In the genomic region with DNA sequence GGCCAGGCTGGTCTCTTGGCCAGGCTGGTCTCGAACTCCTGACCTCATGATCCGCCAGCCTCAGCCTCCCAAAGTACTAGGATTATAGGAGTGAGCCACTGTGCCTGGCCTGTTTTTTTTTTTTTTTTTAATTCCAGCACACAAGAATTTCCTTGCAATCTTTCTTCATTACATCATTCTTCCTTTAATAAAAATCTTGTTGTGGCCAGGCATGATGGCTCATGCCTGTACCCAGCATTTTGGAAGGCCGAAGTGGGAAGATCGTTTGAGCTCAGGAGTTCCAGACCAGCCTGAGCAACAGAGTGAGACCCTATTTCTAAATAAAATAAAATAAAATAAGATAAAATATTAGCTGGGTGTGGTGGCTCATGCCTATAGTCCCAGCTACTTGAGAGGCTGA, we compare ENCODE assay signal across 21 cellular contexts.
"Had no signal": no experiment of that assay in that cellular context is flagged by ENCODE, and none has a peak within 500 bp of the region (broad histone marks: within the 10 kb centered on the region; RNA-seq: fewer than 3 reads in every experiment).

No MANE protein-coding gene starts in this region.

- H3K4me1 ChIP-seq: ascending aorta, heart right ventricle, lower lobe of right lung, spleen, testis had no signal

- H3K27me3 ChIP-seq: ascending aorta, heart right ventricle, spleen, testis had no signal

- H3K27ac ChIP-seq: ascending aorta, heart right ventricle, lower lobe of right lung, spleen, testis had no signal

- H3K4me3 ChIP-seq: ascending aorta, heart right ventricle, lower lobe of right lung, mucosa of descending colon, spleen, testis had no signal

- H3K9me3 ChIP-seq: ascending aorta, heart right ventricle, lower lobe of right lung, mucosa of descending colon, spleen, testis had no signal

- DNase-seq: activated B cell treated with CpG ODN at 0.5 μM for 24 hours; activated CD4-positive, alpha-beta T cell treated with anti-CD3 and anti-CD28 coated beads for 36 hours; activated CD4-positive, alpha-beta T cell treated with anti-CD3 and anti-CD28 coated beads, Interleukin-2, amount 50 U/mL, for 4 hours; activated CD8-positive, alpha-beta memory T cell treated with anti-CD3 and anti-CD28 coated beads for 24 hours; activated CD8-positive, alpha-beta memory T cell treated with anti-CD3 and anti-CD28 coated beads, Interleukin-2, amount 50 U/mL, for 4 hours; activated naive CD4-positive, alpha-beta T cell treated with anti-CD3 and anti-CD28 coated beads, Interleukin-2, amount 10 ng/mL, durations not matched to agents 7 days and 5 days; activated T-cell treated with anti-CD3 and anti-CD28 coated beads, Interleukin-2, amount 50 U/mL, for 4 hours; effector CD8-positive, alpha-beta T cell; heart right ventricle; kidney; lower lobe of right lung; mesendoderm; mucosa of descending colon; naive B cell; retina; spleen; stimulated activated CD4-positive, alpha-beta T cell treated with anti-CD3 and anti-CD28 coated beads, Interleukin-4, amount 100 ng/mL, for 1 hour; stimulated activated naive CD4-positive, alpha-beta T cell; T1000; testis had no signal

- H3K36me3 ChIP-seq: ascending aorta, heart right ventricle, lower lobe of right lung, spleen had no signal
